Comparison of ENCODE assay signal across 20 cellular contexts in genomic region chr2:127139766-127140165, GRCh38. TPM values are rescaled to one million over a fixed set of nuclear protein-coding genes. Genes with fewer than 3 reads are reported as not detected.
DNase-seq lines count a peak whose midpoint lies in the region; ATAC-seq and TF ChIP-seq lines count a peak whose summit lies in the region.
"Had no signal": no experiment of that assay in that cellular context is flagged by ENCODE, and none has a peak within 500 bp of the region (broad histone marks: within the 10 kb centered on the region; RNA-seq: fewer than 3 reads in every experiment).

No MANE protein-coding gene starts in this region.

- no peaks in the 10 kb centered on the region for H3K4me1 Mint-ChIP-seq in H9

- H3K36me3 ChIP-seq in RWPE2 (ENCODE audit: low read depth) (no peaks in the 10 kb centered on the region), HAP-1 (replicated peaks) (no peaks in the 10 kb centered on the region)

- no peaks in the 10 kb centered on the region for H3K4me1 ChIP-seq in H9 (ENCODE audit: insufficient read depth, low read length)
- H3K4me1 ChIP-seq in RWPE2 (ENCODE audit: insufficient read depth, poor library complexity, severe bottlenecking), result peaks cover 11% of the 10 kb centered on the region
- H3K4me1 ChIP-seq in HAP-1, result no peaks in the 10 kb centered on the region

- no peak overlapping the region for H3K4ac ChIP-seq in H9 (ENCODE audit: low read depth, low read length)

- no CpG with 5 or more reads among the region's 2 CpGs for WGBS in H9 (ENCODE audit: extremely low coverage, insufficient read length, low lambda C conversion rate)

- no peak overlapping the region for H3K27ac Mint-ChIP-seq in H9

- H2BK5ac ChIP-seq in H9 (ENCODE audit: insufficient read length, low read length), result no peak overlapping the region

- H2AK5ac ChIP-seq in H9 (ENCODE audit: insufficient read length, low read length), result no peak overlapping the region

- H4K91ac ChIP-seq in H9 (ENCODE audit: insufficient read length, low read depth, low read length), result no peak overlapping the region

- in situ Hi-C loops in HAP-1 (cut with MboI; ENCODE audit: low sequenced_read_pairs), result no loop called here

- no peak overlapping the region for H3T11ph ChIP-seq in H9 (ENCODE audit: low read length)

- H3K9me3 Mint-ChIP-seq in H9, result peaks cover 3% of the 10 kb centered on the region in 2 experiments; a peak in 3 of 5 replicates

- H3K4me3 ChIP-seq in RWPE2 (ENCODE audit: severe bottlenecking) (no peak overlapping the region), fibroblast of the aortic adventitia (ENCODE audit: low read depth, low read length) (no peak overlapping the region), HAP-1 (no peak overlapping the region)

- no peaks in the 10 kb centered on the region for H4K20me1 ChIP-seq in H9 (ENCODE audit: control insufficient read depth, insufficient read depth, insufficient read length)

- H3K79me1 ChIP-seq in H9 (ENCODE audit: insufficient read depth, low read depth, low read length, poor library complexity, severe bottlenecking), result no peaks in the 10 kb centered on the region

- H3K9me3 ChIP-seq in H9 (ENCODE audit: control insufficient read depth, low read depth, low read length) (no peaks in the 10 kb centered on the region), RWPE2 (ENCODE audit: severe bottlenecking) (no peaks in the 10 kb centered on the region), HAP-1 (peaks cover 7% of the 10 kb centered on the region; the same call in 1 of the 2 replicates)

- no peak overlapping the region for H4K5ac ChIP-seq in H9 (ENCODE audit: insufficient read length, low read depth, low read length)

- H3K18ac ChIP-seq in H9 (ENCODE audit: insufficient read length, low read depth, low read length), result no peak overlapping the region

- H2BK120ac ChIP-seq in H9 (ENCODE audit: low read depth, low read length, poor library complexity, severe bottlenecking), result no peak overlapping the region

- H2BK15ac ChIP-seq in H9 (ENCODE audit: low read depth, low read length), result no peak overlapping the region

- H2BK20ac ChIP-seq in H9 (ENCODE audit: low read depth, low read length, poor library complexity, severe bottlenecking), result no peak overlapping the region

- no peak overlapping the region for H3K23ac ChIP-seq in H9 (ENCODE audit: insufficient read length, low read depth, low read length)

- H3K4me2 ChIP-seq in H9 (ENCODE audit: insufficient read depth, insufficient read length, low read length), result no peak overlapping the region

- TF ChIP-seq CTCF in H9 (conservative IDR thresholded peaks at IDR 0.05) (peak; percentile 19; the same call in 1 of the 3 replicates), RWPE2 (IDR thresholded peaks at IDR 0.05; ENCODE audit: poor library complexity, severe bottlenecking) (no peak), fibroblast of the aortic adventitia (IDR thresholded peaks at IDR 0.05; ENCODE audit: insufficient read depth, low read length) (peak; percentile 2)

- no peak overlapping the region for H3K56ac ChIP-seq in H9 (ENCODE audit: insufficient read length, low read depth, low read length)

- DNase-seq in H9 (no peak), RWPE2 (ENCODE audit: low spot score) (no peak), fibroblast of the aortic adventitia (ENCODE audit: low read depth) (no peak), renal cortical epithelial cell (ENCODE audit: low read depth) (peak; percentile 32), HAP-1 (ENCODE audit: low spot score in 2 of 2) (no peak)
- DNase-seq: AML-193; CD4-positive, alpha-beta memory T cell; DND-41; H7; KBM-7; NCI-H1092; NCI-H1694; NCI-H2107; NCI-H226; NCI-H526 treated with DMSO at 0.1 percent for 48 hours; Right ventricle myocardium superior had no signal

- H3K27me3 Mint-ChIP-seq in H9 (ENCODE audit: low read depth), result peaks cover 1% of the 10 kb centered on the region

- H3K4me3 Mint-ChIP-seq in H9, result no peak overlapping the region
- H3K4me3 Mint-ChIP-seq: CD4-positive, alpha-beta memory T cell had no signal

- ATAC-seq in RWPE2 (ENCODE audit: low read depth) (peak; percentile 50; the same call in 2 of the 3 replicates), GM18868 (IDR thresholded peaks at IDR 0.05; ENCODE audit: unreplicated experiment) (no peak), GM21367 (IDR thresholded peaks at IDR 0.05; ENCODE audit: unreplicated experiment) (no peak), HG02610 (IDR thresholded peaks at IDR 0.05; ENCODE audit: unreplicated experiment) (no peak)
- ATAC-seq: SK-N-SH treated with all-trans-retinoic acid at 6 μM for 48 hours had no signal

- H3K27ac ChIP-seq in H9 (ENCODE audit: insufficient read length, low read depth, low read length) (no peak overlapping the region), RWPE2 (ENCODE audit: poor library complexity, severe bottlenecking) (no peak overlapping the region)

- no peak overlapping the region for H2AFZ ChIP-seq in H9 (ENCODE audit: low read length)

- H3K27me3 ChIP-seq in H9 (ENCODE audit: insufficient read depth, low read length), result no peaks in the 10 kb centered on the region
- H3K27me3 ChIP-seq in RWPE2 (ENCODE audit: insufficient read depth, poor library complexity, severe bottlenecking), result no peaks in the 10 kb centered on the region
- 0 out of 2 replicates have a peak, but pooled peaks cover 2% of the 10 kb centered on the region for H3K27me3 ChIP-seq in HAP-1 (ENCODE audit: low read depth)

- H3K14ac ChIP-seq in H9 (ENCODE audit: insufficient read depth, low read length), result no peak overlapping the region

- H4K8ac ChIP-seq in H9 (replicated peaks; ENCODE audit: insufficient read length, low read depth, low read length), result no peak overlapping the region

- no peak overlapping the region for H2BK12ac ChIP-seq in H9 (ENCODE audit: insufficient read length, low read depth, low read length)

- no peaks in the 10 kb centered on the region for H3K23me2 ChIP-seq in H9 (ENCODE audit: insufficient read length, low read depth, low read length, poor library complexity, severe bottlenecking)

- H3K36me3 Mint-ChIP-seq in H9 (ENCODE audit: insufficient read depth in 1 of 3, low read depth in 3 of 3), result no peaks in the 10 kb centered on the region
- H3K36me3 Mint-ChIP-seq: CD4-positive, alpha-beta memory T cell had no signal

- no peak overlapping the region for H3K9ac ChIP-seq in H9 (ENCODE audit: extremely low read depth, insufficient read length, low read length)

- H3K79me2 ChIP-seq in H9 (ENCODE audit: insufficient read depth, low read length), result no peaks in the 10 kb centered on the region

RNA-seq across cellular contexts. Expression of gene BIN1, which starts 32.8 kb away (rescaled TPM):
- total RNA-seq in H9 (2021) (30.0 and 32.0 TPM in 2 replicates), fibroblast of the aortic adventitia (ENCODE audit: low replicate concordance) (45.8 and 68.7 TPM in 2 replicates), renal cortical epithelial cell (88.0 and 201 TPM in 2 replicates)
